Comparison of ENCODE assay signal across 8 cellular contexts in genomic region chr1:116595946-116596741, GRCh38. TPM values are rescaled to one million over a fixed set of nuclear protein-coding genes. Genes with fewer than 3 reads are reported as not detected.
A peak's percentile ranks its signal among the peaks of the same experiment; 100 is the strongest.
DNase-seq lines count a peak whose midpoint lies in the region; ATAC-seq and TF ChIP-seq lines count a peak whose summit lies in the region.
"Not testable (repeated sequence)": the region's sequence is repeated elsewhere in the genome, so short reads cannot be mapped to it uniquely, and the experiment has no call there.

No MANE protein-coding gene starts in this region.

- ATAC-seq in GM21619 (IDR thresholded peaks at IDR 0.05; ENCODE audit: unreplicated experiment) (peak; percentile 47), T-helper 17 cell (peak; percentile 89), naive B cell (ENCODE audit: low read depth in 2 of 2) (peak; percentile 52 to 70)
- ATAC-seq in activated naive CD4-positive, alpha-beta T cell treated with anti-CD3 and anti-CD28 coated beads, Interleukin-2, amount 50 U/mL, for 72 hours = peak; percentile 58 to 70
- peak; percentile 50 for ATAC-seq in stimulated activated naive CD8-positive, alpha-beta T cell treated with anti-CD3 and anti-CD28 coated beads, Interleukin-15, Interleukin-2, amounts not matched to agents 100 U/mL and 50 U/mL, for 24 hours

- H3K9me3 ChIP-seq in T-helper 17 cell (ENCODE audit: control insufficient read depth, low read length, poor library complexity, severe bottlenecking) = not testable (repeated sequence)

- TF ChIP-seq CTCF in LNCaP clone FGC (IDR thresholded peaks at IDR 0.05; ENCODE audit: control insufficient read depth, extremely low read depth, insufficient read depth) = peak; percentile 55
- TF ChIP-seq CTCF in fibroblast of pulmonary artery (IDR thresholded peaks at IDR 0.05; ENCODE audit: low read length, missing control alignments) = peak; percentile 54

- not testable (repeated sequence) for H3K9me3 Mint-ChIP-seq in activated naive CD4-positive, alpha-beta T cell treated with anti-CD3 and anti-CD28 coated beads, Interleukin-2, amount 50 U/mL, for 72 hours; naive B cell

- H3K27me3 Mint-ChIP-seq in T-helper 17 cell = not testable (repeated sequence)
- peaks cover 0 to 14% (median 4%) of the 10 kb centered on the region in 3 donors for H3K27me3 Mint-ChIP-seq in naive B cell

- peak overlapping the region; percentile 61 for H3K27ac Mint-ChIP-seq in T-helper 17 cell
- H3K27ac Mint-ChIP-seq in activated naive CD4-positive, alpha-beta T cell treated with anti-CD3 and anti-CD28 coated beads, Interleukin-2, amount 50 U/mL, for 72 hours = not testable (repeated sequence)
- peak overlapping the region in 2 of 6 donors; percentile 1 to 32 for H3K27ac Mint-ChIP-seq in naive B cell

- H3K4me1 Mint-ChIP-seq in T-helper 17 cell (peaks cover 11% of the 10 kb centered on the region), naive B cell (peaks cover 9 to 20% (median 12%) of the 10 kb centered on the region in 3 donors)

- H3K36me3 Mint-ChIP-seq in T-helper 17 cell (ENCODE audit: low read depth); activated naive CD4-positive, alpha-beta T cell treated with anti-CD3 and anti-CD28 coated beads, Interleukin-2, amount 50 U/mL, for 72 hours; naive B cell: not testable (repeated sequence)

- H3K4me3 ChIP-seq in LNCaP clone FGC (ENCODE audit: low read depth, low read length); fibroblast of pulmonary artery (replicated peaks; ENCODE audit: low read depth, low read length): not testable (repeated sequence)

- H3K4me3 Mint-ChIP-seq in T-helper 17 cell (peak overlapping the region; percentile 50), naive B cell (peak overlapping the region in 5 of 8 donors; percentile 23 to 74 (median 42))

- peak; percentile 62 for DNase-seq in COLO668 (lab: John Stamatoyannopoulos, UW; ENCODE audit: unreplicated experiment)
- not testable (repeated sequence) for DNase-seq in LNCaP clone FGC (ENCODE audit: low read depth); activated naive CD4-positive, alpha-beta T cell treated with anti-CD3 and anti-CD28 coated beads, Interleukin-2, amount 50 U/mL, for 72 hours (ENCODE audit: low spot score in 2 of 2)
- DNase-seq in T-helper 17 cell = peak in 1 of 3 donors; percentile 29
- DNase-seq in fibroblast of pulmonary artery (ENCODE audit: low read depth) = peak; percentile 55
- DNase-seq in naive B cell = peak; percentile 17
- DNase-seq in stimulated activated naive CD8-positive, alpha-beta T cell treated with anti-CD3 and anti-CD28 coated beads, Interleukin-15, Interleukin-2, amounts not matched to agents 100 U/mL and 50 U/mL, for 24 hours = peak; percentile 59

RNA-seq across cellular contexts. Expression of gene CD58, which starts 25.3 kb away (rescaled TPM):
- total RNA-seq in T-helper 17 cell = 10 to 100 TPM; 21.7 to 22.1 TPM
- total RNA-seq in activated naive CD4-positive, alpha-beta T cell treated with anti-CD3 and anti-CD28 coated beads, Interleukin-2, amount 50 U/mL, for 72 hours = 10 to 100 TPM in 1 of 2 donors, 1 to 10 TPM in 1; 8.3 to 12.7 TPM
- 10 to 100 TPM in 2 of 6 donors, 1 to 10 TPM in 4; 8.6 to 14.7 (median 9.9) TPM for polyA plus RNA-seq in naive B cell (ENCODE audit: low read depth in 6 of 6)
